In genomic region chr2:19419211-19419880, GRCh38 we compare ENCODE assay signal across 27 cellular contexts.
"Had no signal": no experiment of that assay in that cellular context is flagged by ENCODE, and none has a peak within 500 bp of the region (broad histone marks: within the 10 kb centered on the region; RNA-seq: fewer than 3 reads in every experiment).

No MANE protein-coding gene starts in this region.

- ATAC-seq: effector memory CD8-positive, alpha-beta T cell; foreskin keratinocyte; heart right ventricle; left ventricle myocardium superior; lower lobe of right lung; naive thymus-derived CD8-positive, alpha-beta T cell; psoas muscle; right cardiac atrium; stimulated activated memory B cell treated with anti-CD40 and anti-IgM and Interleukin-4, amounts not matched to agents 10 μg/mL and 1 μg/mL and 100 μg/mL, for 72 hours; stimulated activated naive CD8-positive, alpha-beta T cell treated with anti-CD3 and anti-CD28 coated beads, Interleukin-15, Interleukin-2, amounts not matched to agents 100 U/mL and 50 U/mL, for 24 hours had no signal

- DNase-seq: cerebellar nuclear complex; cortex of kidney; effector memory CD8-positive, alpha-beta T cell; foreskin keratinocyte; glutamatergic neuron; heart right ventricle; hypothalamus; immature natural killer cell; left ventricle myocardium superior; lower lobe of right lung; naive thymus-derived CD8-positive, alpha-beta T cell; nephron progenitor cell; nucleus accumbens; ovary; posterior cingulate gyrus; psoas muscle; right cardiac atrium; sigmoid colon; spleen; stimulated activated CD4-positive, alpha-beta T cell treated with anti-CD3 and anti-CD28 coated beads, Interleukin-4, amount 100 ng/mL, for 4 hours; stimulated activated naive CD8-positive, alpha-beta T cell treated with anti-CD3 and anti-CD28 coated beads, Interleukin-15, Interleukin-2, amounts not matched to agents 100 U/mL and 50 U/mL, for 24 hours; substantia nigra; upper lobe of left lung had no signal

- H3K4me3 ChIP-seq: heart right ventricle, lower lobe of right lung, ovary, psoas muscle, sigmoid colon, skin epidermis, spleen, thoracic aorta, tibial nerve, upper lobe of left lung had no signal

- H3K4me1 ChIP-seq: foreskin keratinocyte, heart right ventricle, lower lobe of right lung, psoas muscle, sigmoid colon, spleen, tibial nerve, upper lobe of left lung had no signal

- H3K9me3 ChIP-seq: lower lobe of right lung, ovary, psoas muscle, spleen, thoracic aorta, tibial nerve, upper lobe of left lung had no signal

- H3K36me3 ChIP-seq: heart right ventricle, lower lobe of right lung, ovary, sigmoid colon, spleen, thoracic aorta, tibial nerve, upper lobe of left lung had no signal

- H3K27ac ChIP-seq: foreskin keratinocyte, heart right ventricle, lower lobe of right lung, ovary, psoas muscle, skin epidermis, spleen, thoracic aorta, tibial nerve, upper lobe of left lung had no signal

- H3K27me3 ChIP-seq: heart right ventricle, ovary, sigmoid colon, tibial nerve, upper lobe of left lung had no signal
